Comparison of ENCODE assay signal across 9 cellular contexts in the genomic region with DNA sequence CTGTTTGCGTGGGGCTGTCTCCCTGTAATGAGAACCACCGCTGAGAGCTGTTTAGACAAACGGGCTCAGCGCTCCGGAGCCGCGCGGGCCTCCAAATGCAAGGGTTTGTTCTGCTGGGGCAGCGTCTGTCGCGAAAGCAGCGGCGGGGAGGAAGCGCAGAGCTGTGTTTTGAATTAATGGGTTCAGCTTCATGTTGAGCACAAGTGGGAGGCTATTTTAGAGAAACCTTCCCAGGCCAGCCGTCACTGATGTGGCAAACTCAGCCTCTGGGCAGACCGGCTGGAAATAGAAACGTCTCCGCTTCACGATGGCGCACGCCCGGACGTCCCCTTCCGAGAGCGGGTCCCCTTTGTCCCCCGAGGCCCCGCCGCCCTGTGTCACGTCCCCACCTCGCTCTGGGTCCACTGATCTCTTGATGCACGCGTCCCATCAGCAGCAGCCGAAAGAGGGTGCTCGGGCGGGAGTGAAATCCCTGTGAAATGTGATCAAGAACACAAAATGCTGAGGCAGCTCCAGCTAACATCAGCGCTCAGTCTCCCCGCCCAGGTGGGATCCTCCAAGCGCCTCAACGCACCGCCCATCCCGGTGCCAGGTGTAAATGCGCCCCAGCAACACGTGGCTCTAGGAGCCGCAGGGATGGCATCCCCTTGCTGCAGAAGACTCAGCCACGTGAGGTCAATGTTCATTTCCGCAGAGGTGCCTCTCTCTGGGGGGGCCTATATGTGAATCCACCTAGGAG. TPM values are rescaled to one million over a fixed set of nuclear protein-coding genes. Genes with fewer than 3 reads are reported as not detected.
DNase-seq lines count a peak whose midpoint lies in the region; ATAC-seq and TF ChIP-seq lines count a peak whose summit lies in the region.
"Had no signal": no experiment of that assay in that cellular context is flagged by ENCODE, and none has a peak within 500 bp of the region (broad histone marks: within the 10 kb centered on the region; RNA-seq: fewer than 3 reads in every experiment).

No MANE protein-coding gene starts in this region.

- H3K36me3 ChIP-seq in endodermal cell (ENCODE audit: control insufficient read depth, insufficient read depth, low read length) (no peaks in the 10 kb centered on the region), mesendoderm (ENCODE audit: control insufficient read depth, insufficient read depth, low read length) (no peaks in the 10 kb centered on the region), thyroid gland (no peaks in the 10 kb centered on the region)

- no peak overlapping the region for H4K8ac ChIP-seq in mesendoderm (ENCODE audit: low read depth, low read length)

- no peaks in the 10 kb centered on the region for H3K9me3 Mint-ChIP-seq in endodermal cell

- H3K4me3 ChIP-seq in endodermal cell (ENCODE audit: low read length) (peak overlapping the region; percentile 81), mesendoderm (ENCODE audit: low read length) (peak overlapping the region; percentile 50), thyroid gland (replicated peaks in 1 of 3) (peak overlapping the region in 2 of 3 donors; percentile 10 to 25)

- H3K4me1 ChIP-seq in endodermal cell (ENCODE audit: control insufficient read depth, insufficient read depth, low read length) (peaks cover 5% of the 10 kb centered on the region), mesendoderm (ENCODE audit: control insufficient read depth, low read depth, low read length) (no peaks in the 10 kb centered on the region), thyroid gland (peaks cover 0 to 8% of the 10 kb centered on the region in 2 donors)

- no peaks in the 10 kb centered on the region for H3K36me3 Mint-ChIP-seq in endodermal cell (ENCODE audit: low read depth)

- peaks cover 8% of the 10 kb centered on the region for H3K4me1 Mint-ChIP-seq in endodermal cell

- TF ChIP-seq CTCF in endodermal cell (conservative IDR thresholded peaks at IDR 0.05) (no peak), thyroid gland (IDR thresholded peaks at IDR 0.05) (no peak)

- H3K79me1 ChIP-seq in mesendoderm (ENCODE audit: low read length) = no peaks in the 10 kb centered on the region

- peak overlapping the region; percentile 79 for H3K56ac ChIP-seq in mesendoderm (ENCODE audit: low read length)

- H3K4me2 ChIP-seq in mesendoderm (ENCODE audit: low read length) = peak overlapping the region; percentile 82

- H3K4ac ChIP-seq in mesendoderm (ENCODE audit: low read depth, low read length) = no peak overlapping the region

- intact Hi-C loops in thyroid gland (cut with DNase I) = no loop called here

- H3K9me3 ChIP-seq in endodermal cell (ENCODE audit: control insufficient read depth, low read length) = no peaks in the 10 kb centered on the region
- no peaks in the 10 kb centered on the region for H3K9me3 ChIP-seq in thyroid gland

- TF ChIP-seq POLR2A in thyroid gland (IDR thresholded peaks at IDR 0.05) = no peak

- no peak overlapping the region for H4K5ac ChIP-seq in mesendoderm (ENCODE audit: low read length)

- peak overlapping the region; percentile 8 for H3K18ac ChIP-seq in mesendoderm (ENCODE audit: low read length)

- H3K27ac ChIP-seq in endodermal cell (ENCODE audit: low read depth, low read length) (peak overlapping the region; percentile 28), mesendoderm (ENCODE audit: low read depth, low read length) (no peak overlapping the region), thyroid gland (no peak overlapping the region)
- H3K27ac ChIP-seq: skin epidermis had no signal

- no peaks in the 10 kb centered on the region for H3K79me2 ChIP-seq in mesendoderm (ENCODE audit: control insufficient read depth, insufficient read depth, low read length)

- no peak overlapping the region for H2BK15ac ChIP-seq in mesendoderm (replicated peaks; ENCODE audit: low read depth)

- H2BK120ac ChIP-seq in mesendoderm (ENCODE audit: low read depth, low read length) = no peak overlapping the region

- peak overlapping the region; percentile 52 for H3K27ac Mint-ChIP-seq in endodermal cell

- no peak overlapping the region for H2BK5ac ChIP-seq in mesendoderm (ENCODE audit: low read length)

- DNase-seq in ELF-1 (ENCODE audit: low read depth, low spot score) (peak; percentile 46), NCI-H510A (lab: John Stamatoyannopoulos, UW) (peak; percentile 47), endodermal cell (peak; percentile 90), mesendoderm (peak; percentile 71), thyroid gland (peak; percentile 21 to 39), NCI-H2171 (lab: John Stamatoyannopoulos, UW) (no peak), foreskin melanocyte (no peak)

- H3K27me3 Mint-ChIP-seq in endodermal cell (ENCODE audit: insufficient read depth) = peaks cover 37% of the 10 kb centered on the region

- no peak for ATAC-seq in GM19463 (IDR thresholded peaks at IDR 0.05; ENCODE audit: unreplicated experiment)

- H3K4me3 Mint-ChIP-seq in endodermal cell = peak overlapping the region; percentile 68

- 0 to 1% methylated on average over 29 to 46 of the region's 46 CpGs for WGBS in endodermal cell (ENCODE audit: insufficient coverage in 1 of 2, insufficient read length in 1 of 2), 2 experiments
- WGBS in mesendoderm (ENCODE audit: extremely low coverage, insufficient coverage, low lambda C conversion rate) = no CpG with 5 or more reads among the region's 46 CpGs
- 1 to 5% methylated on average over 28 of the region's 46 CpGs for WGBS in thyroid gland, 2 donors

- no peak overlapping the region for H2AK5ac ChIP-seq in mesendoderm (ENCODE audit: low read length)

- H3K23ac ChIP-seq in mesendoderm (ENCODE audit: low read length) = peak overlapping the region; percentile 1

- H3K9ac ChIP-seq in endodermal cell (ENCODE audit: extremely low read depth, low read length, poor library complexity, severe bottlenecking) = peak overlapping the region; percentile 11
- H3K9ac ChIP-seq in mesendoderm (ENCODE audit: low read length) = peak overlapping the region; percentile 69

- H3K27me3 ChIP-seq in endodermal cell (ENCODE audit: control insufficient read depth, insufficient read depth, low read length, poor library complexity, severe bottlenecking) (peaks cover 28% of the 10 kb centered on the region), mesendoderm (ENCODE audit: insufficient read depth, low read length, poor library complexity) (no peaks in the 10 kb centered on the region), thyroid gland (no peaks in the 10 kb centered on the region)

RNA-seq across cellular contexts. Expression of a gene that starts 44.9 kb away (rescaled TPM):
- total RNA-seq in endodermal cell (10 to 100 TPM; 41.4 to 49.2 TPM), thyroid gland (under 1 TPM; 0.22 to 0.92 (median 0.53) TPM)
- 37.6 TPM for polyA plus RNA-seq in endodermal cell (2013, experiment 1 of 2)
- polyA plus RNA-seq in endodermal cell (2013, experiment 2 of 2) = 37.0 TPM
- polyA plus RNA-seq in mesendoderm (2013, experiment 1 of 2) = 43.7 TPM
- 40.0 TPM for polyA plus RNA-seq in mesendoderm (2013, experiment 2 of 2)

Comparison
In these comparisons a context has a peak if more than half of its experiments do, and no peak if none do; other contexts are left out.
1. DNase-seq: peak in ELF-1 (single experiment), NCI-H510A (single experiment), endodermal cell (single experiment), mesendoderm (single experiment) and thyroid gland (2 of 2); none in NCI-H2171 (single experiment) and foreskin melanocyte (single experiment).
2. H3K4me3 ChIP-seq: peak in every context shown above with its lines; median percentile 81 in endodermal cell; 50 in mesendoderm; 18 in thyroid gland.
3. RNA of a gene that starts 44.9 kb away (total RNA-seq): 41.4 to 49.2 TPM in endodermal cell; 0.22 to 0.92 TPM in thyroid gland; every median in the first group is over 10 times any median in the second.